ENCODE assay signal across 1 cellular context in genomic region chr6:96898241-96898851, GRCh38.
TF ChIP-seq lines count a peak whose summit lies in the region.

No MANE protein-coding gene starts in this region.

TF ChIP-seq in GM12878, 131 proteins besides CTCF, POLR2A, EP300 and RAD21 (continued from another document and continues in another):
- TF ChIP-seq EGR1 (IDR thresholded peaks at IDR 0.05; ENCODE audit: borderline replicate concordance in 1 of 2, low read depth in 2 of 2, low read length in 2 of 2) (no peak), BACH1 (IDR thresholded peaks at IDR 0.05; ENCODE audit: borderline replicate concordance) (peak; percentile 59; the same call in 1 of the 2 replicates), NFYA (IDR thresholded peaks at IDR 0.05; ENCODE audit: borderline replicate concordance, low read depth, low read length) (no peak), ZNF24 (IDR thresholded peaks at IDR 0.05) (no peak), GABPA (IDR thresholded peaks at IDR 0.05; ENCODE audit: low read depth) (peak; percentile 71), ESRRA (IDR thresholded peaks at IDR 0.05; ENCODE audit: low read length) (no peak), MTA3 (IDR thresholded peaks at IDR 0.05; ENCODE audit: borderline replicate concordance, low read length) (0 out of 2 replicates have a peak, but pooled peaks have one; percentile 36), E2F8 (IDR thresholded peaks at IDR 0.05; ENCODE audit: low read depth, partially characterized antibody) (no peak), NRF1 (conservative IDR thresholded peaks at IDR 0.05; ENCODE audit: low read depth, low read length) (no peak), ZNF622 (IDR thresholded peaks at IDR 0.05) (no peak), SPI1 (IDR thresholded peaks at IDR 0.05; ENCODE audit: borderline replicate concordance, insufficient read depth, low read depth, low read length) (no peak), ETV6 (conservative IDR thresholded peaks at IDR 0.05 in 1 of 2, IDR thresholded peaks at IDR 0.05 in 1 of 2; ENCODE audit: borderline replicate concordance in 1 of 2, low read depth in 1 of 2) (no peak), RELA (IDR thresholded peaks at IDR 0.05; ENCODE audit: borderline replicate concordance, partially characterized antibody) (no peak), PBX3 (IDR thresholded peaks at IDR 0.05; ENCODE audit: insufficient replicate concordance, low read depth, low read length) (no peak), MYC (IDR thresholded peaks at IDR 0.05; ENCODE audit: insufficient read depth, insufficient read length, insufficient replicate concordance, low read length, severe bottlenecking) (no peak), NR2F1 (conservative IDR thresholded peaks at IDR 0.05) (no peak), NR2C1 (IDR thresholded peaks at IDR 0.05) (no peak), IKZF1 (conservative IDR thresholded peaks at IDR 0.05) (no peak), MEF2A (IDR thresholded peaks at IDR 0.05; ENCODE audit: insufficient read depth, low read depth, low read length) (no peak), PAX5 (IDR thresholded peaks at IDR 0.05; ENCODE audit: borderline replicate concordance, low read depth, low read length) (no peak), SMARCA5 (IDR thresholded peaks at IDR 0.05) (no peak), ATF3 (IDR thresholded peaks at IDR 0.05; ENCODE audit: borderline replicate concordance, extremely low read depth, low read depth, low read length) (no peak), ZBTB40 (IDR thresholded peaks at IDR 0.05; ENCODE audit: borderline replicate concordance) (0 out of 2 replicates have a peak, but pooled peaks have one; percentile 29), ATF2 (IDR thresholded peaks at IDR 0.05; ENCODE audit: low read length) (no peak), CBFB (IDR thresholded peaks at IDR 0.05; ENCODE audit: low read depth) (no peak), IRF3 (IDR thresholded peaks at IDR 0.05) (no peak), KAT2A (conservative IDR thresholded peaks at IDR 0.05; ENCODE audit: control insufficient read depth, low read depth, low read length) (no peak), CHD1 (IDR thresholded peaks at IDR 0.05; ENCODE audit: low read depth, low read length) (0 out of 2 replicates have a peak, but pooled peaks have one; percentile 2), ZNF687 (IDR thresholded peaks at IDR 0.05) (no peak), USF1 (IDR thresholded peaks at IDR 0.05; ENCODE audit: borderline replicate concordance, extremely low read length, insufficient read depth, low read depth, low read length) (no peak), MLLT1 (IDR thresholded peaks at IDR 0.05) (no peak), FOXM1 (IDR thresholded peaks at IDR 0.05; ENCODE audit: low read depth, low read length) (0 out of 2 replicates have a peak, but pooled peaks have one; percentile 2), BCL11A (IDR thresholded peaks at IDR 0.05; ENCODE audit: low read depth, low read length) (no peak), DPF2 (IDR thresholded peaks at IDR 0.05) (no peak), PKNOX1 (IDR thresholded peaks at IDR 0.05) (no peak), CBX5 (IDR thresholded peaks at IDR 0.05; ENCODE audit: low read depth) (no peak), RAD51 (IDR thresholded peaks at IDR 0.05) (no peak), NBN (IDR thresholded peaks at IDR 0.05) (no peak), RFX5 (IDR thresholded peaks at IDR 0.05; ENCODE audit: low read depth, low read length) (no peak), RB1 (IDR thresholded peaks at IDR 0.05; ENCODE audit: borderline replicate concordance) (no peak), CREB1 (IDR thresholded peaks at IDR 0.05; ENCODE audit: low read depth) (no peak), ASH2L (IDR thresholded peaks at IDR 0.05; ENCODE audit: borderline replicate concordance, low read depth) (no peak)
